In genomic region chr12:1747609-1748008, GRCh38 we compare ENCODE assay signal across 1 cellular context.
TF ChIP-seq lines count a peak whose summit lies in the region.

No MANE protein-coding gene starts in this region.

TF ChIP-seq in K562, 482 proteins besides CTCF, POLR2A, EP300 and RAD21 (continued from another document and continues in another):
- TF ChIP-seq MGA (IDR thresholded peaks at IDR 0.05) (no peak), TSHZ1 (CRISPR knock-in tag; IDR thresholded peaks at IDR 0.05) (no peak), CHAMP1 (IDR thresholded peaks at IDR 0.05) (peak; percentile 73), MYC (IDR thresholded peaks at IDR 0.05; ENCODE audit: low read depth, low read length) (no peak), MYC (CRISPR knock-in tag; IDR thresholded peaks at IDR 0.05; ENCODE audit: borderline replicate concordance, low read depth) (no peak), CHCHD3 (CRISPR knock-in tag; IDR thresholded peaks at IDR 0.05) (no peak), ZEB2 (IDR thresholded peaks at IDR 0.05) (0 out of 2 replicates have a peak, but pooled peaks have one; percentile 30), SMARCA5 (IDR thresholded peaks at IDR 0.05) (peak; percentile 53; the same call in 1 of the 2 replicates), FOXP1 (CRISPR knock-in tag; IDR thresholded peaks at IDR 0.05) (no peak), MCM7 (IDR thresholded peaks at IDR 0.05) (no peak), MTA1 (IDR thresholded peaks at IDR 0.05; ENCODE audit: borderline replicate concordance) (no peak), NFE2L1 (tag; IDR thresholded peaks at IDR 0.05; ENCODE audit: borderline replicate concordance, low read depth) (no peak), GTF2A2 (tag; IDR thresholded peaks at IDR 0.05) (no peak), ZBED1 (IDR thresholded peaks at IDR 0.05) (no peak), RBM25 (IDR thresholded peaks at IDR 0.05; ENCODE audit: low read depth, low read length, severe bottlenecking) (peak; percentile 15), BCOR (IDR thresholded peaks at IDR 0.05) (no peak), HES1 (IDR thresholded peaks at IDR 0.05; ENCODE audit: low read depth) (no peak), SMAD1 (IDR thresholded peaks at IDR 0.05; ENCODE audit: low read depth, low read length, partially characterized antibody) (no peak), KDM4B (IDR thresholded peaks at IDR 0.05; ENCODE audit: borderline replicate concordance in 2 of 2, low read depth in 1 of 2) (no peak), HBP1 (CRISPR knock-in tag; IDR thresholded peaks at IDR 0.05) (no peak), EHMT2 (IDR thresholded peaks at IDR 0.05) (peak; percentile 52; the same call in 1 of the 2 replicates), TRIM24 (IDR thresholded peaks at IDR 0.05) (peak; percentile 83 to 89), TEAD4 (IDR thresholded peaks at IDR 0.05; ENCODE audit: low read length) (peak; percentile 35; the same call in 1 of the 2 replicates), TEAD4 (CRISPR knock-in tag; IDR thresholded peaks at IDR 0.05; ENCODE audit: borderline replicate concordance) (no peak), ZNF124 (CRISPR knock-in tag; IDR thresholded peaks at IDR 0.05) (no peak), DEAF1 (CRISPR knock-in tag; IDR thresholded peaks at IDR 0.05) (no peak), MED1 (CRISPR knock-in tag; IDR thresholded peaks at IDR 0.05; ENCODE audit: borderline replicate concordance) (no peak), MEF2D (tag; conservative IDR thresholded peaks at IDR 0.05; ENCODE audit: low read depth) (no peak), ZNF280A (IDR thresholded peaks at IDR 0.05; ENCODE audit: low read depth, partially characterized antibody) (peak; percentile 80), MAFF (IDR thresholded peaks at IDR 0.05; ENCODE audit: low read length) (no peak), CHD1 (IDR thresholded peaks at IDR 0.05; ENCODE audit: low read length) (no peak), ZNF212 (CRISPR knock-in tag; IDR thresholded peaks at IDR 0.05) (no peak), CBX3 (IDR thresholded peaks at IDR 0.05; ENCODE audit: borderline replicate concordance in 1 of 2, low read length in 2 of 2) (peak in 1 of 2 experiments; percentile 99; a peak in 2 of 3 replicates), HOMEZ (CRISPR knock-in tag; IDR thresholded peaks at IDR 0.05) (no peak)
